ENCODE assay signal across 9 cellular contexts in genomic region chr2:74079522-74080341, GRCh38.
A peak's percentile ranks its signal among the peaks of the same experiment; 100 is the strongest.
DNase-seq lines count a peak whose midpoint lies in the region; ATAC-seq, FAIRE-seq and TF ChIP-seq lines count a peak whose summit lies in the region.
"Had no signal": no experiment of that assay in that cellular context is flagged by ENCODE, and none has a peak within 500 bp of the region (broad histone marks: within the 10 kb centered on the region; RNA-seq: fewer than 3 reads in every experiment).

No MANE protein-coding gene starts in this region.

- CTCF ChIA-PET in GM12878 (lab: Yijun Ruan, JAX): interaction anchor here (0.6 to 2.6 kb wide), 16 partner anchors 23 to 256 kb away, joined by 3 to 29 read pairs (median 4); partner anchors contain the start of gene STAMBP

- POLR2A ChIA-PET in GM12878 (lab: Charles Lee): interaction anchor here (0.6 to 1.4 kb wide), 6 partner anchors 48 to 128 kb away, joined by 3 to 4 read pairs (median 3); no protein-coding TSS in a partner anchor

- in situ Hi-C loops in GM12878 (cut with MboI): no loop called here

- peaks cover 62 to 99% (median 88%) of the 10 kb centered on the region in 11 experiments for H4K20me1 ChIP-seq in BLaER1 treated with 17β-estradiol and CSF1 and Interleukin-3, amounts not matched to agents 10 nM and 100 nM
- no peaks in the 10 kb centered on the region for H4K20me1 ChIP-seq in GM12878 (ENCODE audit: control insufficient read depth, insufficient read depth)

- peaks cover 18% of the 10 kb centered on the region for H3K79me2 ChIP-seq in GM12878 (ENCODE audit: control insufficient read depth, insufficient read depth, low read length)

- no peak overlapping the region for H3K4me3 Mint-ChIP-seq in stimulated activated effector memory CD8-positive, alpha-beta T cell treated with anti-CD3 and anti-CD28 coated beads, Interleukin-12 subunit alpha, Interleukin-12 subunit beta, amount 100 ng/mL, for 72 hours

- no TSS peak for BruUV-seq in GM12878 (replicated peaks; lab: Mats Ljungman, UMichigan)

- H3K4me1 Mint-ChIP-seq in stimulated activated effector memory CD8-positive, alpha-beta T cell treated with anti-CD3 and anti-CD28 coated beads, Interleukin-12 subunit alpha, Interleukin-12 subunit beta, amount 100 ng/mL, for 72 hours: peaks cover 7% of the 10 kb centered on the region

- 33% methylated on average over 8 of the region's 8 CpGs for WGBS in GM12878 (ENCODE audit: insufficient coverage, insufficient replicate concordance, low lambda C conversion rate, missing lambda C conversion rate)

- no peak overlapping the region for H3K27ac Mint-ChIP-seq in stimulated activated effector memory CD8-positive, alpha-beta T cell treated with anti-CD3 and anti-CD28 coated beads, Interleukin-12 subunit alpha, Interleukin-12 subunit beta, amount 100 ng/mL, for 72 hours

- no peak for TF ChIP-seq CTCF in GM12878 (IDR thresholded peaks at IDR 0.05 in 2 of 3, conservative IDR thresholded peaks at IDR 0.05 in 1 of 3; ENCODE audit: control insufficient read depth in 2 of 3, extremely low read depth in 1 of 3, insufficient read depth in 1 of 3, low read depth in 3 of 3, low read length in 3 of 3)

- SMC1A ChIA-PET in GM12878 (lab: Charles Lee; ENCODE audit: uncharacterized antibody, unreplicated experiment): interaction anchor here (0.6 to 4.9 kb wide), 20 partner anchors 9 to 258 kb away, joined by 3 to 53 read pairs (median 4); partner anchors contain the start of genes MOB1A and STAMBP

- FAIRE-seq in GM12878 (lab: Jason Lieb, UNC): peak; percentile 49

- peak; percentile 44 to 45; a peak in 2 of 4 replicates for TF ChIP-seq EP300 in GM12878 (IDR thresholded peaks at IDR 0.05; ENCODE audit: borderline replicate concordance in 1 of 2, control insufficient read depth in 1 of 2, low read depth in 2 of 2, low read length in 2 of 2)

- RAD21 ChIA-PET in GM12878 (lab: Charles Lee; ENCODE audit: unreplicated experiment): interaction anchor here (1.0 to 2.6 kb wide), 19 partner anchors 13 to 257 kb away, joined by 3 to 18 read pairs (median 6); partner anchors contain the start of gene STAMBP

- no peak overlapping the region for H2AFZ ChIP-seq in GM12878 (ENCODE audit: control insufficient read depth, low read depth, low read length)

- TF ChIP-seq POLR2A in GM12878 (IDR thresholded peaks at IDR 0.05; ENCODE audit: low read depth, low read length): no peak

- peak overlapping the region; percentile 36 to 73 (median 59) for H3K4me2 ChIP-seq in BLaER1 treated with 17β-estradiol and CSF1 and Interleukin-3, amounts not matched to agents 10 nM and 100 nM
- peak overlapping the region; percentile 54 for H3K4me2 ChIP-seq in GM12878 (ENCODE audit: control insufficient read depth, insufficient read depth)

- DNase-seq in GM12878 (ENCODE audit: low read depth, low spot score) (peak; percentile 48), midbrain (lab: John Stamatoyannopoulos, UW) (no peak)
- DNase-seq in effector CD4-positive, alpha-beta T cell: no peak
- DNase-seq in stimulated activated effector memory CD8-positive, alpha-beta T cell treated with anti-CD3 and anti-CD28 coated beads, Interleukin-12 subunit alpha, Interleukin-12 subunit beta, amount 100 ng/mL, for 72 hours (ENCODE audit: low spot score in 2 of 2): no peak
- no peak for DNase-seq in activated CD8-positive, alpha-beta memory T cell treated with anti-CD3 and anti-CD28 coated beads for 24 hours
- DNase-seq: activated naive CD4-positive, alpha-beta T cell had no signal

- H3K4me3 ChIP-seq in BLaER1 treated with 17β-estradiol and CSF1 and Interleukin-3, amounts not matched to agents 10 nM and 100 nM: no peak overlapping the region
- no peak overlapping the region for H3K4me3 ChIP-seq in GM12878

- ATAC-seq in GM19438 (IDR thresholded peaks at IDR 0.05; ENCODE audit: low read depth, unreplicated experiment) (peak; percentile 79), HG03108 (IDR thresholded peaks at IDR 0.05; ENCODE audit: unreplicated experiment) (peak; percentile 70), GM12878 (peak; percentile 90)
- ATAC-seq in stimulated activated effector memory CD8-positive, alpha-beta T cell treated with anti-CD3 and anti-CD28 coated beads, Interleukin-12 subunit alpha, Interleukin-12 subunit beta, amount 100 ng/mL, for 72 hours: no peak

- peaks cover 27 to 51% (median 36%) of the 10 kb centered on the region in 10 experiments for H3K4me1 ChIP-seq in BLaER1 treated with 17β-estradiol and CSF1 and Interleukin-3, amounts not matched to agents 10 nM and 100 nM
- H3K4me1 ChIP-seq in GM12878 (ENCODE audit: control insufficient read depth, insufficient read depth, low read length): peaks cover 17% of the 10 kb centered on the region

- peaks cover 76 to 97% (median 83%) of the 10 kb centered on the region in 11 experiments for H3K36me3 ChIP-seq in BLaER1 treated with 17β-estradiol and CSF1 and Interleukin-3, amounts not matched to agents 10 nM and 100 nM
- H3K36me3 ChIP-seq in GM12878 (ENCODE audit: control insufficient read depth in 2 of 2, insufficient read depth in 2 of 2, low read length in 1 of 2): peaks cover 26 to 43% of the 10 kb centered on the region in 2 experiments

- H3K9me3 ChIP-seq in BLaER1 treated with 17β-estradiol and CSF1 and Interleukin-3, amounts not matched to agents 10 nM and 100 nM (replicated peaks in 1 of 11): no peaks in the 10 kb centered on the region
- H3K9me3 ChIP-seq in GM12878 (replicated peaks; ENCODE audit: control insufficient read depth, insufficient read depth, low read length): no peaks in the 10 kb centered on the region

- intact Hi-C loops in GM12878 (cut with micrococcal nuclease; ENCODE audit: unreplicated experiment): loop anchor here (5.0 to 10.0 kb wide), 3 partner anchors 77 to 255 kb away; partner anchors contain the start of gene STAMBP

- H3K9ac ChIP-seq in BLaER1 treated with 17β-estradiol and CSF1 and Interleukin-3, amounts not matched to agents 10 nM and 100 nM: peak overlapping the region in 9 of 11 experiments; percentile 5 to 46 (median 31); a peak in 9 of 22 replicates
- H3K9ac ChIP-seq in GM12878 (ENCODE audit: control insufficient read depth, insufficient read depth, low read length): no peak overlapping the region; the same call in 1 of the 2 replicates

- H3K27me3 ChIP-seq in BLaER1 treated with 17β-estradiol and CSF1 and Interleukin-3, amounts not matched to agents 10 nM and 100 nM: no peaks in the 10 kb centered on the region
- no peaks in the 10 kb centered on the region for H3K27me3 ChIP-seq in GM12878 (replicated peaks in 1 of 2; ENCODE audit: control insufficient read depth in 2 of 2, insufficient read depth in 2 of 2, low read length in 1 of 2)

- no peak for TF ChIP-seq RAD21 in GM12878 (IDR thresholded peaks at IDR 0.05; ENCODE audit: insufficient read depth, low read depth, low read length)

- no peaks in the 10 kb centered on the region for H3K9me3 Mint-ChIP-seq in stimulated activated effector memory CD8-positive, alpha-beta T cell treated with anti-CD3 and anti-CD28 coated beads, Interleukin-12 subunit alpha, Interleukin-12 subunit beta, amount 100 ng/mL, for 72 hours

- H3K36me3 Mint-ChIP-seq in stimulated activated effector memory CD8-positive, alpha-beta T cell treated with anti-CD3 and anti-CD28 coated beads, Interleukin-12 subunit alpha, Interleukin-12 subunit beta, amount 100 ng/mL, for 72 hours: peaks cover 66% of the 10 kb centered on the region

- H3K27ac ChIP-seq in BLaER1 treated with 17β-estradiol and CSF1 and Interleukin-3, amounts not matched to agents 10 nM and 100 nM: peak overlapping the region in 10 of 11 experiments; percentile 19 to 69 (median 60); a peak in 20 of 22 replicates
- peak overlapping the region; percentile 57 for H3K27ac ChIP-seq in GM12878 (ENCODE audit: control insufficient read depth, insufficient read depth)

TF ChIP-seq in GM12878, 131 proteins besides CTCF, POLR2A, EP300 and RAD21 (continues in another document):
- TF ChIP-seq CREM (IDR thresholded peaks at IDR 0.05; ENCODE audit: low read depth) (peak; percentile 68), RELA (IDR thresholded peaks at IDR 0.05; ENCODE audit: borderline replicate concordance, partially characterized antibody) (no peak), SMAD1 (IDR thresholded peaks at IDR 0.05; ENCODE audit: low read depth, partially characterized antibody) (no peak), TCF12 (IDR thresholded peaks at IDR 0.05; ENCODE audit: low read depth, low read length) (peak; percentile 48; the same call in 1 of the 2 replicates), ZNF274 (IDR thresholded peaks at IDR 0.05; ENCODE audit: insufficient read depth, insufficient read length) (no peak), TCF3 (IDR thresholded peaks at IDR 0.05; ENCODE audit: borderline replicate concordance, insufficient read depth, low read depth, low read length) (no peak), TAF1 (IDR thresholded peaks at IDR 0.05; ENCODE audit: borderline replicate concordance, low read depth, low read length) (peak; percentile 42; the same call in 1 of the 2 replicates), MEF2B (IDR thresholded peaks at IDR 0.05; ENCODE audit: partially characterized antibody, poor library complexity, severe bottlenecking) (peak; percentile 79), SPI1 (IDR thresholded peaks at IDR 0.05; ENCODE audit: borderline replicate concordance, insufficient read depth, low read depth, low read length) (peak; percentile 99), MYC (IDR thresholded peaks at IDR 0.05; ENCODE audit: insufficient read depth, insufficient read length, insufficient replicate concordance, low read length, severe bottlenecking) (no peak), HCFC1 (IDR thresholded peaks at IDR 0.05; ENCODE audit: low read length) (no peak), SUZ12 (IDR thresholded peaks at IDR 0.05; ENCODE audit: unreplicated experiment) (no peak), CREB1 (IDR thresholded peaks at IDR 0.05; ENCODE audit: low read depth) (peak; percentile 69; the same call in 1 of the 2 replicates), NFIC (IDR thresholded peaks at IDR 0.05; ENCODE audit: low read depth, low read length) (peak; percentile 90), SIN3A (IDR thresholded peaks at IDR 0.05; ENCODE audit: low read depth, low read length) (no peak), BHLHE40 (IDR thresholded peaks at IDR 0.05; ENCODE audit: borderline replicate concordance in 1 of 2, low read depth in 2 of 2, low read length in 1 of 2) (peak; percentile 30 to 46; a peak in 1 of 4 replicates)
- TF ChIP-seq, protein P1, sequence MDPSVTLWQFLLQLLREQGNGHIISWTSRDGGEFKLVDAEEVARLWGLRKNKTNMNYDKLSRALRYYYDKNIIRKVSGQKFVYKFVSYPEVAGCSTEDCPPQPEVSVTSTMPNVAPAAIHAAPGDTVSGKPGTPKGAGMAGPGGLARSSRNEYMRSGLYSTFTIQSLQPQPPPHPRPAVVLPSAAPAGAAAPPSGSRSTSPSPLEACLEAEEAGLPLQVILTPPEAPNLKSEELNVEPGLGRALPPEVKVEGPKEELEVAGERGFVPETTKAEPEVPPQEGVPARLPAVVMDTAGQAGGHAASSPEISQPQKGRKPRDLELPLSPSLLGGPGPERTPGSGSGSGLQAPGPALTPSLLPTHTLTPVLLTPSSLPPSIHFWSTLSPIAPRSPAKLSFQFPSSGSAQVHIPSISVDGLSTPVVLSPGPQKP (IDR thresholded peaks at IDR 0.05; ENCODE audit: low read depth, low read length): peak; percentile 61; the same call in 1 of the 2 replicates
